Comparison of ENCODE assay signal across 23 cellular contexts in the genomic region with DNA sequence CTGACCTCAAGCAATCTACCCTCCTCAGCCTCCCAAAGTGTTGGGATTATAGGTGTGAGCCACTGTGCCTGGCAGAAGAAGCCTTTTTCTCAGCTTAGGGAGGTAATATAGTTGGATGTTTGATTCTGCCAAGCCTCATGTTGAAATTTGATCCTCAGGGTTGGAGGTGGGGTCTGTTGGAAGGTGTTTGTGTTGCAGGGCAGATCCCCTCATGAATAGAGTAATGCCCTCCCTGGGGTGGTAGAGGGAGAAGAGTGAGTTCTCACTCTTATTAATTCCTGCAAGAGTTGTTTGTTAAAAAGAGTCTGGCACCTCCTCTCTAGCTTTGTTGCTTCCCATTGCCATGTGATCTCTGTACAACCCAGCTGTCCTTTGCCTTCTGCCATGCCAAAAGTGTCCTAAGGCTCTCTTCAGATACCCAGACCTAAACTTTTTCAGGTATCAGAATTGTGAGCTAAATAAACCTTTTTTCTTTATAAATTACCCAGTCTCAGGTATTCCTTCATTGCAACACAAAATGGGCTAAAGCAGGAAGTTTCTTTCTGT. TPM values are rescaled to one million over a fixed set of nuclear protein-coding genes. Genes with fewer than 3 reads are reported as not detected.
A peak's percentile ranks its signal among the peaks of the same experiment; 100 is the strongest.
DNase-seq lines count a peak whose midpoint lies in the region; ATAC-seq and TF ChIP-seq lines count a peak whose summit lies in the region.
"Had no signal": no experiment of that assay in that cellular context is flagged by ENCODE, and none has a peak within 500 bp of the region (broad histone marks: within the 10 kb centered on the region; RNA-seq: fewer than 3 reads in every experiment).

No MANE protein-coding gene starts in this region.

- peaks cover 24% of the 10 kb centered on the region for H3K36me3 Mint-ChIP-seq in nephron progenitor cell (ENCODE audit: low read depth)
- H3K36me3 Mint-ChIP-seq: naive thymus-derived CD4-positive, alpha-beta T cell; stimulated activated memory B cell treated with anti-CD40 and anti-IgM and Interleukin-4, amounts not matched to agents 10 μg/mL and 1 μg/mL and 100 μg/mL, for 72 hours had no signal

- H3K36me3 ChIP-seq in HUES64 (ENCODE audit: insufficient read depth, low read length) = no peaks in the 10 kb centered on the region
- H3K36me3 ChIP-seq in iPS DF 6.9 (ENCODE audit: control insufficient read depth, insufficient read depth, low read length) = no peaks in the 10 kb centered on the region
- H3K36me3 ChIP-seq: BLaER1 treated with 17β-estradiol and CSF1 and Interleukin-3, amounts not matched to agents 10 nM and 100 nM; left lung; upper lobe of left lung had no signal

- H3K27ac Mint-ChIP-seq in nephron progenitor cell = peak overlapping the region; percentile 66
- H3K27ac Mint-ChIP-seq: naive thymus-derived CD4-positive, alpha-beta T cell; stimulated activated memory B cell treated with anti-CD40 and anti-IgM and Interleukin-4, amounts not matched to agents 10 μg/mL and 1 μg/mL and 100 μg/mL, for 72 hours; T-helper 17 cell had no signal

- no peak for TF ChIP-seq CTCF in nephron progenitor cell (IDR thresholded peaks at IDR 0.05)

- H3K27ac ChIP-seq in HUES64 (ENCODE audit: low read depth, low read length) = peak overlapping the region; percentile 80
- no peak overlapping the region for H3K27ac ChIP-seq in iPS DF 6.9 (ENCODE audit: low read length)
- H3K27ac ChIP-seq: BLaER1 treated with 17β-estradiol and CSF1 and Interleukin-3, amounts not matched to agents 10 nM and 100 nM; left lung; PC-9; upper lobe of left lung had no signal

- no peak overlapping the region for H3K9ac ChIP-seq in HUES64 (ENCODE audit: low read depth, low read length)
- H3K9ac ChIP-seq: BLaER1 treated with 17β-estradiol and CSF1 and Interleukin-3, amounts not matched to agents 10 nM and 100 nM had no signal

- H3K4me3 ChIP-seq in HUES64 (ENCODE audit: low read length) (peak overlapping the region; percentile 24; the same call in 1 of the 2 replicates), iPS DF 6.9 (ENCODE audit: low read length) (no peak overlapping the region)
- H3K4me3 ChIP-seq: BLaER1 treated with 17β-estradiol and CSF1 and Interleukin-3, amounts not matched to agents 10 nM and 100 nM; left lung; PC-9; upper lobe of left lung had no signal

- ATAC-seq in GM21447 (IDR thresholded peaks at IDR 0.05; ENCODE audit: unreplicated experiment) = no peak
- ATAC-seq: left lung; naive thymus-derived CD4-positive, alpha-beta T cell; stimulated activated memory B cell treated with anti-CD40 and anti-IgM and Interleukin-4, amounts not matched to agents 10 μg/mL and 1 μg/mL and 100 μg/mL, for 72 hours; T-helper 17 cell had no signal

- peaks cover 6% of the 10 kb centered on the region for H3K4me1 Mint-ChIP-seq in nephron progenitor cell
- H3K4me1 Mint-ChIP-seq: stimulated activated memory B cell treated with anti-CD40 and anti-IgM and Interleukin-4, amounts not matched to agents 10 μg/mL and 1 μg/mL and 100 μg/mL, for 72 hours had no signal

- H3K9me3 ChIP-seq in HUES64 (ENCODE audit: insufficient read depth, low read depth, low read length) (no peaks in the 10 kb centered on the region), iPS DF 6.9 (ENCODE audit: control insufficient read depth, insufficient read depth, low read length) (no peaks in the 10 kb centered on the region)
- H3K9me3 ChIP-seq: BLaER1 treated with 17β-estradiol and CSF1 and Interleukin-3, amounts not matched to agents 10 nM and 100 nM; left lung; upper lobe of left lung had no signal

- peaks cover 12% of the 10 kb centered on the region for H3K9me3 Mint-ChIP-seq in nephron progenitor cell
- H3K9me3 Mint-ChIP-seq: naive thymus-derived CD4-positive, alpha-beta T cell; stimulated activated memory B cell treated with anti-CD40 and anti-IgM and Interleukin-4, amounts not matched to agents 10 μg/mL and 1 μg/mL and 100 μg/mL, for 72 hours had no signal

- H3K27me3 ChIP-seq in HUES64 (ENCODE audit: insufficient read depth, low read length) = no peaks in the 10 kb centered on the region
- no peaks in the 10 kb centered on the region for H3K27me3 ChIP-seq in iPS DF 6.9 (ENCODE audit: control insufficient read depth, insufficient read depth, low read length)
- H3K27me3 ChIP-seq: left lung, upper lobe of left lung had no signal

- DNase-seq in ELF-1 (ENCODE audit: low read depth, low spot score) (peak; percentile 33), iPS DF 6.9 (ENCODE audit: low read depth, low spot score) (peak; percentile 35), nephron progenitor cell (no peak), 8988T (no peak), midbrain (lab: John Stamatoyannopoulos, UW) (no peak)
- DNase-seq: activated CD4-positive, alpha-beta T cell treated with anti-CD3 and anti-CD28 coated beads, Interleukin-2, amount 50 U/mL, for 4 hours; activated CD8-positive, alpha-beta memory T cell treated with anti-CD3 and anti-CD28 coated beads, Interleukin-2, amount 50 U/mL, for 4 hours; activated naive CD4-positive, alpha-beta T cell; cortex of kidney; DMS79 treated with DMSO at 0.1 percent for 48 hours; KG1; left lung; naive thymus-derived CD4-positive, alpha-beta T cell; NCI-H1105 treated with DMSO at 0.1 percent for 48 hours; NCI-H187 treated with DMSO at 0.1 percent for 48 hours; PC-9; SHP77; T-helper 17 cell; upper lobe of left lung had no signal

- peaks cover 44% of the 10 kb centered on the region for H3K4me1 ChIP-seq in HUES64 (ENCODE audit: insufficient read depth, low read length)
- H3K4me1 ChIP-seq in iPS DF 6.9 (ENCODE audit: control insufficient read depth, insufficient read depth, low read length) = peaks cover 1% of the 10 kb centered on the region; the same call in 1 of the 2 replicates
- H3K4me1 ChIP-seq: BLaER1 treated with 17β-estradiol and CSF1 and Interleukin-3, amounts not matched to agents 10 nM and 100 nM; left lung had no signal

- H3K4me3 Mint-ChIP-seq in nephron progenitor cell = no peak overlapping the region
- H3K4me3 Mint-ChIP-seq: naive thymus-derived CD4-positive, alpha-beta T cell; stimulated activated memory B cell treated with anti-CD40 and anti-IgM and Interleukin-4, amounts not matched to agents 10 μg/mL and 1 μg/mL and 100 μg/mL, for 72 hours; T-helper 17 cell had no signal

- H3K27me3 Mint-ChIP-seq in nephron progenitor cell (ENCODE audit: low read depth, poor library complexity) = no peaks in the 10 kb centered on the region
- H3K27me3 Mint-ChIP-seq: stimulated activated memory B cell treated with anti-CD40 and anti-IgM and Interleukin-4, amounts not matched to agents 10 μg/mL and 1 μg/mL and 100 μg/mL, for 72 hours; T-helper 17 cell had no signal

RNA-seq across cellular contexts. Expression of gene NECTIN3, which starts 16.4 kb away (rescaled TPM):
- 35.6 TPM for polyA plus RNA-seq in HUES64 (2013, experiment 1 of 2)
- 30.2 TPM for polyA plus RNA-seq in HUES64 (2013, experiment 2 of 2)

Comparison
In these comparisons a context has a peak if more than half of its experiments do, and no peak if none do; other contexts are left out.
1. DNase-seq: peak in ELF-1 (single experiment) and iPS DF 6.9 (single experiment); none in nephron progenitor cell (single experiment), 8988T (single experiment) and midbrain (single experiment).